Comparison of ENCODE assay signal across 9 cellular contexts in the genomic region with DNA sequence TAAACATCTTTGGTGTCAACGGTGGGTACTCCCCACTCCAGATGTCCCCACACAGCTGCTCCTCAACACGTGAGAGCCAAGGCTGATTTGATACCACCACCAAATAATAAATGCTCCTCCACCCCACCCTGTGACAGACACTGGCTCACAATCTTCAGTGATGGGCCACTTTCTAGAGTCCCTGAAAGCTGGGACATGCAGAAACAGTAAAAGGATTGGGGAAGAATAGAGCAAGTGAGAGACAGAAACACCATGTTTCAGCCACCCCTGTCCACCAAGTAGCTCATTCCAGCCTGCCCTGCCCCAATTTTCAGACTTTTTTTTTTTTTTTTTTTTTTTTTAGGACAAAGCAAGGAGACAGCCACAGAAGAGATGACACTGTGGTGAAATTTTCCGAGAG. TPM values are rescaled to one million over a fixed set of nuclear protein-coding genes. Genes with fewer than 3 reads are reported as not detected.
DNase-seq lines count a peak whose midpoint lies in the region; ATAC-seq and TF ChIP-seq lines count a peak whose summit lies in the region.
"Had no signal": no experiment of that assay in that cellular context is flagged by ENCODE, and none has a peak within 500 bp of the region (broad histone marks: within the 10 kb centered on the region; RNA-seq: fewer than 3 reads in every experiment).

No MANE protein-coding gene starts in this region.

- no peak for TF ChIP-seq CTCF in spleen (IDR thresholded peaks at IDR 0.05 in 8 of 11, conservative IDR thresholded peaks at IDR 0.05 in 3 of 11)

- H3K9me3 ChIP-seq in spleen = no peaks in the 10 kb centered on the region

- DNase-seq in T-helper 1 cell (no peak), immature natural killer cell (no peak), spleen (no peak), HUDEP-2 (lab: John Stamatoyannopoulos, UW; ENCODE audit: unreplicated experiment in 76 of 76) (no peak), NCI-H226 (no peak)
- DNase-seq in activated CD8-positive, alpha-beta T cell treated with anti-CD3 and anti-CD28 coated beads, Interleukin-2, amount 10 ng/mL, durations not matched to agents 7 days and 5 days = no peak
- DNase-seq: effector memory CD4-positive, alpha-beta T cell had no signal

- intact Hi-C loops in spleen (cut with DNase I; ENCODE audit: low total_unique reads) = no loop called here

- H3K27ac ChIP-seq in spleen = peak overlapping the region in 6 of 8 donors; percentile 5 to 98 (median 97)

- peaks cover 6% of the 10 kb centered on the region for H3K27me3 Mint-ChIP-seq in T-helper 1 cell treated with Interleukin-12 subunit alpha and Interleukin-12 subunit beta and Interleukin-4 antibody, amounts not matched to agents 30 μg/mL and 1 μg/mL, for 36 hours (ENCODE audit: low read depth)
- H3K27me3 Mint-ChIP-seq in activated CD8-positive, alpha-beta T cell treated with anti-CD3 and anti-CD28 coated beads, Interleukin-2, amount 10 ng/mL, durations not matched to agents 7 days and 5 days (ENCODE audit: low read depth) = peaks cover 3% of the 10 kb centered on the region
- peaks cover 2 to 18% (median 10%) of the 10 kb centered on the region in 3 donors for H3K27me3 Mint-ChIP-seq in immature natural killer cell (ENCODE audit: low read depth in 3 of 3)

- H3K36me3 ChIP-seq in spleen = peaks cover 0 to 23% (median 0%) of the 10 kb centered on the region in 6 donors

- no peaks in the 10 kb centered on the region for H3K9me3 Mint-ChIP-seq in T-helper 1 cell treated with Interleukin-12 subunit alpha and Interleukin-12 subunit beta and Interleukin-4 antibody, amounts not matched to agents 30 μg/mL and 1 μg/mL, for 36 hours
- no peaks in the 10 kb centered on the region for H3K9me3 Mint-ChIP-seq in activated CD8-positive, alpha-beta T cell treated with anti-CD3 and anti-CD28 coated beads, Interleukin-2, amount 10 ng/mL, durations not matched to agents 7 days and 5 days (ENCODE audit: insufficient read depth)
- no peaks in the 10 kb centered on the region for H3K9me3 Mint-ChIP-seq in immature natural killer cell

- H3K4me1 Mint-ChIP-seq in T-helper 1 cell treated with Interleukin-12 subunit alpha and Interleukin-12 subunit beta and Interleukin-4 antibody, amounts not matched to agents 30 μg/mL and 1 μg/mL, for 36 hours (ENCODE audit: low read depth) = peaks cover 20% of the 10 kb centered on the region
- H3K4me1 Mint-ChIP-seq in activated CD8-positive, alpha-beta T cell treated with anti-CD3 and anti-CD28 coated beads, Interleukin-2, amount 10 ng/mL, durations not matched to agents 7 days and 5 days (ENCODE audit: low read depth) = peaks cover 29% of the 10 kb centered on the region
- H3K4me1 Mint-ChIP-seq in immature natural killer cell = peaks cover 31 to 42% of the 10 kb centered on the region in 2 donors

- peak overlapping the region in 1 of 8 donors; percentile 84 for H3K4me3 ChIP-seq in spleen

- CTCF ChIA-PET in activated CD8-positive, alpha-beta T cell treated with anti-CD3 and anti-CD28 coated beads, Interleukin-2, amount 10 ng/mL, durations not matched to agents 7 days and 5 days (lab: Charles Lee) = no interaction called here

- peaks cover 4 to 38% (median 31%) of the 10 kb centered on the region in 6 donors for H3K4me1 ChIP-seq in spleen

- H3K27ac Mint-ChIP-seq in T-helper 1 cell treated with Interleukin-12 subunit alpha and Interleukin-12 subunit beta and Interleukin-4 antibody, amounts not matched to agents 30 μg/mL and 1 μg/mL, for 36 hours = peak overlapping the region; percentile 74
- H3K27ac Mint-ChIP-seq in activated CD8-positive, alpha-beta T cell treated with anti-CD3 and anti-CD28 coated beads, Interleukin-2, amount 10 ng/mL, durations not matched to agents 7 days and 5 days = peak overlapping the region; percentile 30
- H3K27ac Mint-ChIP-seq in immature natural killer cell = peak overlapping the region; percentile 44 to 95 (median 92)

- H3K27me3 ChIP-seq in spleen (replicated peaks in 1 of 7) = no peaks in the 10 kb centered on the region

- no peak for TF ChIP-seq POLR2A in spleen (IDR thresholded peaks at IDR 0.05)

- POLR2A ChIA-PET in activated CD8-positive, alpha-beta T cell treated with anti-CD3 and anti-CD28 coated beads, Interleukin-2, amount 10 ng/mL, durations not matched to agents 7 days and 5 days (lab: Charles Lee) = interaction anchor here (4.6 kb wide), 1 partner anchor 59 kb away, joined by 29 read pairs; the partner anchor contains the start of gene POMP

- WGBS in spleen, 5 donors = 61 to 83% (median 65%) methylated on average over 3 of the region's 3 CpGs

- peak overlapping the region; percentile 77 for H3K4me3 Mint-ChIP-seq in T-helper 1 cell treated with Interleukin-12 subunit alpha and Interleukin-12 subunit beta and Interleukin-4 antibody, amounts not matched to agents 30 μg/mL and 1 μg/mL, for 36 hours
- peak overlapping the region; percentile 85 for H3K4me3 Mint-ChIP-seq in activated CD8-positive, alpha-beta T cell treated with anti-CD3 and anti-CD28 coated beads, Interleukin-2, amount 10 ng/mL, durations not matched to agents 7 days and 5 days
- H3K4me3 Mint-ChIP-seq in immature natural killer cell = peak overlapping the region; percentile 58 to 98 (median 97)

- peaks cover 8% of the 10 kb centered on the region for H3K36me3 Mint-ChIP-seq in T-helper 1 cell treated with Interleukin-12 subunit alpha and Interleukin-12 subunit beta and Interleukin-4 antibody, amounts not matched to agents 30 μg/mL and 1 μg/mL, for 36 hours (ENCODE audit: low read depth)
- H3K36me3 Mint-ChIP-seq in activated CD8-positive, alpha-beta T cell treated with anti-CD3 and anti-CD28 coated beads, Interleukin-2, amount 10 ng/mL, durations not matched to agents 7 days and 5 days (ENCODE audit: low read depth) = peaks cover 16% of the 10 kb centered on the region
- H3K36me3 Mint-ChIP-seq in immature natural killer cell = no peaks in the 10 kb centered on the region

- ATAC-seq in activated CD8-positive, alpha-beta T cell treated with anti-CD3 and anti-CD28 coated beads, Interleukin-2, amount 10 ng/mL, durations not matched to agents 7 days and 5 days = no peak
- ATAC-seq in HG03139 (IDR thresholded peaks at IDR 0.05; ENCODE audit: unreplicated experiment) = no peak

RNA-seq across cellular contexts. Expression of gene SLC46A3, which starts 1.6 kb away (rescaled TPM):
- 10 to 100 TPM; 10.3 to 10.9 TPM for total RNA-seq in activated CD8-positive, alpha-beta T cell treated with anti-CD3 and anti-CD28 coated beads, Interleukin-2, amount 10 ng/mL, durations not matched to agents 7 days and 5 days
- 10 to 100 TPM; 15.7 to 28.8 (median 26.7) TPM for polyA plus RNA-seq in immature natural killer cell
- 10 to 100 TPM; 15.2 to 41.0 (median 31.0) TPM for total RNA-seq in spleen
- polyA plus RNA-seq in spleen = 10 to 100 TPM; 10.0 to 15.4 (median 10.5) TPM

RNA-seq across cellular contexts. Expression of gene POMP, which starts 58.2 kb away (rescaled TPM):
- 10 to 100 TPM; 90.7 to 94.5 TPM for total RNA-seq in activated CD8-positive, alpha-beta T cell treated with anti-CD3 and anti-CD28 coated beads, Interleukin-2, amount 10 ng/mL, durations not matched to agents 7 days and 5 days
- polyA plus RNA-seq in immature natural killer cell (100 to 1,000 TPM; 136 to 152 (median 138) TPM), spleen (10 to 100 TPM; 51.5 to 97.5 (median 80.0) TPM)
- 10 to 100 TPM; 28.8 to 57.1 (median 53.1) TPM for total RNA-seq in spleen

Comparison
In these comparisons a context has a peak if more than half of its experiments do, and no peak if none do; other contexts are left out.
1. H3K27ac Mint-ChIP-seq: peak in every context shown above with its lines; median percentile 92 in immature natural killer cell; 74 in T-helper 1 cell treated with Interleukin-12 subunit alpha and Interleukin-12 subunit beta and Interleukin-4 antibody, amounts not matched to agents 30 μg/mL and 1 μg/mL, for 36 hours; 30 in activated CD8-positive, alpha-beta T cell treated with anti-CD3 and anti-CD28 coated beads, Interleukin-2, amount 10 ng/mL, durations not matched to agents 7 days and 5 days.